11 cellular contexts compared by ENCODE assay signal in genomic region chr15:60945196-60945595, GRCh38.
A peak's percentile ranks its signal among the peaks of the same experiment; 100 is the strongest.
DNase-seq lines count a peak whose midpoint lies in the region; ATAC-seq and FAIRE-seq lines count a peak whose summit lies in the region.
"Had no signal": no experiment of that assay in that cellular context is flagged by ENCODE, and none has a peak within 500 bp of the region (broad histone marks: within the 10 kb centered on the region; RNA-seq: fewer than 3 reads in every experiment).

No MANE protein-coding gene starts in this region.

- DNase-seq in COR-L47 (lab: John Stamatoyannopoulos, UW), result peak; percentile 46
- DNase-seq in RPMI7951 (ENCODE audit: low read depth), result peak; percentile 25
- DNase-seq in frontal cortex (ENCODE audit: low spot score in 2 of 2), result peak; percentile 30 to 44
- peak; percentile 85 for DNase-seq in posterior vena cava (ENCODE audit: low spot score)
- no peak for DNase-seq in NCI-H1930 (lab: John Stamatoyannopoulos, UW)
- no peak for DNase-seq in HT-29 (ENCODE audit: low spot score)
- DNase-seq in NK-92 treated with Interleukin-12 subunit alpha and Interleukin-12 subunit beta, amount 100 ng/mL, for 24 hours (lab: John Stamatoyannopoulos, UW), result no peak
- DNase-seq: activated CD8-positive, alpha-beta T cell treated with anti-CD3 and anti-CD28 coated beads for 36 hours; endodermal cell; NCI-H1417 had no signal

- ATAC-seq in GM18867 (IDR thresholded peaks at IDR 0.05; ENCODE audit: unreplicated experiment), result no peak
- ATAC-seq: activated CD8-positive, alpha-beta T cell treated with anti-CD3 and anti-CD28 coated beads for 36 hours had no signal

- no peak for FAIRE-seq in frontal cortex (lab: Jason Lieb, UNC)

- intact Hi-C loops in posterior vena cava (cut with DNase I), result no loop called here

Comparison
In these comparisons a context has a peak if more than half of its experiments do, and no peak if none do; other contexts are left out.
1. DNase-seq: peak in COR-L47 (single experiment), RPMI7951 (single experiment), frontal cortex (2 of 2) and posterior vena cava (single experiment); none in NCI-H1930 (0 of 2), HT-29 (single experiment) and NK-92 treated with Interleukin-12 subunit alpha and Interleukin-12 subunit beta, amount 100 ng/mL, for 24 hours (single experiment).